In genomic region chr6:34347303-34347702, GRCh38 we compare ENCODE assay signal across 21 cellular contexts. TPM values are rescaled to one million over a fixed set of nuclear protein-coding genes. Genes with fewer than 3 reads are reported as not detected.
DNase-seq lines count a peak whose midpoint lies in the region; ATAC-seq, FAIRE-seq and TF ChIP-seq lines count a peak whose summit lies in the region.
"Had no signal": no experiment of that assay in that cellular context is flagged by ENCODE, and none has a peak within 500 bp of the region (broad histone marks: within the 10 kb centered on the region; RNA-seq: fewer than 3 reads in every experiment).

No MANE protein-coding gene starts in this region.

- intact Hi-C loops in HepG2 (cut with micrococcal nuclease; ENCODE audit: unreplicated experiment) (no loop called here), right lobe of liver (cut with DNase I) (no loop called here), OCI-LY7 (cut with micrococcal nuclease; ENCODE audit: unreplicated experiment) (no loop called here), stomach (cut with DNase I; ENCODE audit: low total_unique reads) (no loop called here)

- in situ Hi-C loops in HepG2 (cut with HindIII; ENCODE audit: extremely low pct_ligation_motif_present, low pct_unique_long_range_greater_than_20kb), result no loop called here

- H3K9ac ChIP-seq in HepG2 (ENCODE audit: insufficient read depth, low read depth, low read length), result no peak overlapping the region

- peaks cover 53% of the 10 kb centered on the region for H3K79me2 ChIP-seq in HepG2 (ENCODE audit: insufficient read depth, low read length)
- H3K79me2 ChIP-seq in OCI-LY7 (ENCODE audit: insufficient read depth, low read depth, low read length), result peaks cover 61% of the 10 kb centered on the region

- H3K9me2 ChIP-seq in OCI-LY7 (ENCODE audit: insufficient read depth, low read length), result no peaks in the 10 kb centered on the region

- DNase-seq in HepG2 (ENCODE audit: low spot score), result no peak
- DNase-seq in right lobe of liver, result no peak
- peak; percentile 70 for DNase-seq in NCI-H510A treated with DMSO at 0.1 percent for 48 hours (lab: John Stamatoyannopoulos, UW)
- no peak for DNase-seq in OCI-LY7 (ENCODE audit: low spot score)
- no peak for DNase-seq in stomach
- DNase-seq: DMS79, H9, Kasumi-1, MG63, NCI-H1048, NCI-H1436 treated with DMSO at 0.1 percent for 48 hours, NCI-H2081, NCI-H526 treated with DMSO at 0.1 percent for 48 hours had no signal

- no peak overlapping the region for H2AFZ ChIP-seq in HepG2 (ENCODE audit: low read length)
- H2AFZ ChIP-seq in OCI-LY7 (ENCODE audit: low read length), result no peak overlapping the region

- TF ChIP-seq RAD21 in HepG2 (CRISPR knock-in tag; IDR thresholded peaks at IDR 0.05), result no peak

- FAIRE-seq in HepG2 (lab: Jason Lieb, UNC), result no peak
- FAIRE-seq: A549, D721Med, HTR-8/SVneo, RCC 7860 had no signal

- TF ChIP-seq CTCF in HepG2 (CRISPR knock-in tag; IDR thresholded peaks at IDR 0.05) (no peak), right lobe of liver (IDR thresholded peaks at IDR 0.05) (no peak), neutrophil (IDR thresholded peaks at IDR 0.05) (no peak), OCI-LY7 (conservative IDR thresholded peaks at IDR 0.05; ENCODE audit: low read length) (no peak), stomach (IDR thresholded peaks at IDR 0.05) (no peak)

- ATAC-seq in HepG2 (no peak), right lobe of liver (no peak), HG03457 (IDR thresholded peaks at IDR 0.05; ENCODE audit: unreplicated experiment) (no peak)
- ATAC-seq: A549, Right ventricle myocardium inferior had no signal

- BruUV-seq in HepG2 (replicated peaks; lab: Mats Ljungman, UMichigan), result no TSS peak
- no TSS peak for BruUV-seq in OCI-LY7 (replicated peaks; lab: Mats Ljungman, UMichigan)

- H3K4me2 ChIP-seq in HepG2 (ENCODE audit: low read depth, low read length) (no peak overlapping the region), OCI-LY7 (ENCODE audit: low read length) (no peak overlapping the region; the same call in 1 of the 2 replicates)
- H3K4me2 ChIP-seq: A549 had no signal

- peaks cover 3% of the 10 kb centered on the region for H3K4me1 ChIP-seq in HepG2 (ENCODE audit: insufficient read depth, low read length)
- peaks cover 1 to 9% (median 5%) of the 10 kb centered on the region in 4 donors for H3K4me1 ChIP-seq in right lobe of liver
- H3K4me1 ChIP-seq in neutrophil (ENCODE audit: control insufficient read depth in 1 of 2, insufficient read depth in 1 of 2, low read depth in 1 of 2, low read length in 1 of 2), result peaks cover 28 to 47% of the 10 kb centered on the region in 2 experiments
- H3K4me1 ChIP-seq in OCI-LY7 (ENCODE audit: insufficient read depth, low read length, poor library complexity, severe bottlenecking), result peaks cover 19% of the 10 kb centered on the region
- peaks cover 11 to 45% (median 29%) of the 10 kb centered on the region in 4 donors for H3K4me1 ChIP-seq in stomach
- H3K4me1 ChIP-seq: A549 had no signal

- H3K4me3 ChIP-seq in HepG2 (replicated peaks in 1 of 3; ENCODE audit: insufficient read depth in 1 of 3, low read depth in 2 of 3, low read length in 3 of 3) (no peak overlapping the region), right lobe of liver (no peak overlapping the region), neutrophil (ENCODE audit: low read depth in 1 of 2, low read length in 1 of 2) (no peak overlapping the region), OCI-LY7 (ENCODE audit: low read depth, low read length, poor library complexity, severe bottlenecking) (no peak overlapping the region), stomach (no peak overlapping the region)
- H3K4me3 ChIP-seq: A549, MG63 had no signal

- TF ChIP-seq POLR2A in HepG2 (IDR thresholded peaks at IDR 0.05; ENCODE audit: insufficient read depth in 1 of 2, low read depth in 2 of 2, low read length in 2 of 2) (no peak), right lobe of liver (IDR thresholded peaks at IDR 0.05) (no peak), stomach (IDR thresholded peaks at IDR 0.05) (no peak)

- no peak for TF ChIP-seq EP300 in HepG2 (IDR thresholded peaks at IDR 0.05; ENCODE audit: low read depth in 2 of 2, low read length in 2 of 2)
- TF ChIP-seq EP300 in HepG2 (CRISPR knock-in tag; IDR thresholded peaks at IDR 0.05; ENCODE audit: borderline replicate concordance), result no peak
- no peak for TF ChIP-seq EP300 in stomach (IDR thresholded peaks at IDR 0.05)

- 100% methylated on average over 1 of the region's 1 CpG for WGBS in HepG2 (ENCODE audit: low lambda C conversion rate)
- WGBS in right lobe of liver (ENCODE audit: insufficient coverage, low coverage, low lambda C conversion rate, missing lambda C conversion rate), result 100% methylated on average over 1 of the region's 1 CpG
- WGBS in stomach, 5 donors, result 64 to 88% (median 81%) methylated on average over 1 of the region's 1 CpG

- H3K9me3 ChIP-seq in HepG2 (ENCODE audit: low read length) (no peaks in the 10 kb centered on the region), right lobe of liver (no peaks in the 10 kb centered on the region), neutrophil (no peaks in the 10 kb centered on the region), OCI-LY7 (ENCODE audit: low read length) (no peaks in the 10 kb centered on the region), stomach (no peaks in the 10 kb centered on the region)
- H3K9me3 ChIP-seq: A549, MG63 had no signal

- POLR2A ChIA-PET in HepG2 (lab: Yijun Ruan, JAX) (no interaction called here), OCI-LY7 (lab: Charles Lee) (no interaction called here)

- H3K36me3 ChIP-seq in HepG2 (replicated peaks in 1 of 2; ENCODE audit: control insufficient read depth in 1 of 2, insufficient read depth in 2 of 2, low read length in 2 of 2) (peaks cover 0 to 5% of the 10 kb centered on the region in 2 experiments; a peak in 1 of 5 replicates), right lobe of liver (no peaks in the 10 kb centered on the region), neutrophil (no peaks in the 10 kb centered on the region), OCI-LY7 (ENCODE audit: insufficient read depth, low read length) (no peaks in the 10 kb centered on the region), stomach (no peaks in the 10 kb centered on the region)
- H3K36me3 ChIP-seq: MG63 had no signal

- H3K27ac ChIP-seq in HepG2 (ENCODE audit: extremely low read length, insufficient read depth, low read length), result peak overlapping the region; percentile 14
- H3K27ac ChIP-seq in right lobe of liver, result no peak overlapping the region
- peak overlapping the region; percentile 12 for H3K27ac ChIP-seq in neutrophil
- no peak overlapping the region for H3K27ac ChIP-seq in OCI-LY7 (ENCODE audit: low read depth, low read length, poor library complexity, severe bottlenecking)
- H3K27ac ChIP-seq in stomach, result no peak overlapping the region
- H3K27ac ChIP-seq: A549, C4-2B had no signal

- H3K27me3 ChIP-seq in HepG2 (ENCODE audit: control insufficient read depth in 1 of 2, insufficient read depth in 2 of 2, low read length in 2 of 2) (no peaks in the 10 kb centered on the region), right lobe of liver (no peaks in the 10 kb centered on the region), neutrophil (no peaks in the 10 kb centered on the region), stomach (no peaks in the 10 kb centered on the region)
- H3K27me3 ChIP-seq: MG63 had no signal

- peaks cover 14% of the 10 kb centered on the region for H4K20me1 ChIP-seq in HepG2 (ENCODE audit: insufficient read depth, low read length)
- no peaks in the 10 kb centered on the region; the same call in 1 of the 2 replicates for H4K20me1 ChIP-seq in OCI-LY7 (ENCODE audit: insufficient read depth, low read length)

- CTCF ChIA-PET in HepG2 (lab: Yijun Ruan, JAX; ENCODE audit: low intra/inter-chr PET ratio, low total read pairs) (no interaction called here), OCI-LY7 (lab: Charles Lee; ENCODE audit: unreplicated experiment) (no interaction called here)

TF ChIP-seq in HepG2, 621 proteins besides CTCF, POLR2A, EP300 and RAD21 (continues in another document):
- no peak for TF ChIP-seq DNMT1 (CRISPR knock-in tag; IDR thresholded peaks at IDR 0.05)

RNA-seq across cellular contexts. Expression of gene NUDT3, which starts 45.2 kb away (rescaled TPM):
- total RNA-seq in HepG2 (2016; rRNA removed; fragmentation: Illumina TruSeq; extraction: Trizol) (20.2 and 30.1 TPM in 2 replicates), right lobe of liver (10 to 100 TPM; 14.5 to 22.7 (median 16.7) TPM), OCI-LY7 (2022) (43.0 and 49.4 TPM in 2 replicates), stomach (10 to 100 TPM in 3 of 5 donors, 1 to 10 TPM in 2; 8.8 to 34.0 (median 22.3) TPM)
- total RNA-seq in HepG2 (2016; cell fraction: cytosol; rRNA removed; fragmentation: Illumina TruSeq; extraction: Trizol; ENCODE audit: low read depth), result 4.1 and 4.8 TPM in 2 replicates
- 19.5 and 29.7 TPM in 2 replicates for total RNA-seq in HepG2 (2016; cell fraction: insoluble cytoplasmic fraction; rRNA removed; fragmentation: Illumina TruSeq; extraction: Trizol)
- 14.6 and 14.8 TPM in 2 replicates for total RNA-seq in HepG2 (2016; cell fraction: membrane; rRNA removed; fragmentation: Illumina TruSeq; extraction: Trizol)
- total RNA-seq in HepG2 (2016; cell fraction: nucleus; rRNA removed; fragmentation: Illumina TruSeq; extraction: Trizol), result 15.7 and 19.0 TPM in 2 replicates
- polyA plus RNA-seq in HepG2 (2011; rRNA removed) (17.6 and 20.6 TPM in 2 replicates), stomach (10 to 100 TPM in 2 of 3 donors, 1 to 10 TPM in 1; 8.7 to 13.6 (median 12.6) TPM)
- 10.7 and 14.8 TPM in 2 replicates for polyA plus RNA-seq in HepG2 (2011; cell fraction: cytosol; rRNA removed)
- 9.2 and 11.9 TPM in 2 replicates for polyA plus RNA-seq in HepG2 (2011; cell fraction: nucleus; rRNA removed)
- polyA plus RNA-seq in HepG2 (2012), result 5.6 TPM in 2 replicates
- polyA plus RNA-seq in HepG2 (2016; cell fraction: cytosol; fragmentation: Illumina TruSeq; extraction: Trizol; ENCODE audit: low read depth), result 3.0 and 3.5 TPM in 2 replicates
- 22.4 and 22.7 TPM in 2 replicates for polyA plus RNA-seq in HepG2 (2016; cell fraction: insoluble cytoplasmic fraction; fragmentation: Illumina TruSeq; extraction: Trizol; ENCODE audit: low read depth)
- 7.4 and 7.7 TPM in 2 replicates for polyA plus RNA-seq in HepG2 (2016; cell fraction: membrane; fragmentation: Illumina TruSeq; extraction: Trizol; ENCODE audit: low read depth)
- polyA plus RNA-seq in HepG2 (2016; cell fraction: nucleus; fragmentation: Illumina TruSeq; extraction: Trizol; ENCODE audit: insufficient read depth, low read depth), result 23.3 TPM in 2 replicates
- polyA minus RNA-seq in HepG2 (2011; rRNA and poly(A)+ RNA removed; ENCODE audit: low replicate concordance), result 23.6 and 25.7 TPM in 2 replicates
- 18.9 and 21.6 TPM in 2 replicates for polyA minus RNA-seq in HepG2 (2011; cell fraction: cytosol; rRNA and poly(A)+ RNA removed)
- polyA minus RNA-seq in HepG2 (2011; cell fraction: nucleus; rRNA and poly(A)+ RNA removed), result 14.0 and 19.0 TPM in 2 replicates
- 26.8 and 30.7 TPM in 2 replicates for total RNA-seq in OCI-LY7 (2014; rRNA removed; shearing (Covaris generic))

Comparison
In these comparisons a context has a peak if more than half of its experiments do, and no peak if none do; other contexts are left out.
1. H3K27ac ChIP-seq: peak in HepG2 (single experiment) and neutrophil (single experiment); none in right lobe of liver (0 of 3), OCI-LY7 (single experiment) and stomach (0 of 5).